ENCODE assay signal across 8 cellular contexts in the genomic region with DNA sequence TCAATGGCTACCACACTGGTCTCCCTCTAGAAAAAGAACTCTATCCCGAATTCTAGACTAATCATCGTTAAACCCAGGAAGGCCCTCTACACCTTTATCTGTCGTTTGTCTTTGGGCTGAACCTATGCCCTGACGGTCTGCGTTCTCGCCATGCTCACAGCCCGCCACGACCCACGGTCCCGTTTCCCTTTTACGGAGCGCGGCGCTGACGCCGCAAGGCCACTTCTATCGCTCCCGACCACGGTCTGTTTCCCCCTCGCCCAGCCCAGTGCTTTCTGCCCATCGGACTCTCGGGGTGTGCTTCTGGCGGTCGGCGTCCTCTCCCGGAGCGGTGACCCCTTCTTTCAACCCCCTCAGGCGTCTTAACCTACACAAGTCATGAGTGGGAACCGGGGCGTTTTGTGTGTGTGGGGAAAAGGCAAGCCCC. TPM values are rescaled to one million over a fixed set of nuclear protein-coding genes. Genes with fewer than 3 reads are reported as not detected.
DNase-seq lines count a peak whose midpoint lies in the region; ATAC-seq and TF ChIP-seq lines count a peak whose summit lies in the region.

No MANE protein-coding gene starts in this region.

- no peaks in the 10 kb centered on the region for H3K9me3 ChIP-seq in upper lobe of left lung

- H3K27ac ChIP-seq in upper lobe of left lung = peak overlapping the region; percentile 89 to 94 (median 92)

- TF ChIP-seq CTCF in AG04449 (IDR thresholded peaks at IDR 0.05; ENCODE audit: insufficient read depth, low read length, missing control alignments) (no peak), upper lobe of left lung (IDR thresholded peaks at IDR 0.05) (no peak)

- POLR2A ChIA-PET in AG04449 (lab: Yijun Ruan, JAX) = no interaction called here

- H3K4me3 ChIP-seq in AG04449 (ENCODE audit: low read depth, low read length) = peak overlapping the region; percentile 97
- H3K4me3 ChIP-seq in upper lobe of left lung = peak overlapping the region; percentile 52 to 99 (median 78)

- 0 to 1% methylated on average over 29 to 30 of the region's 30 CpGs for WGBS in upper lobe of left lung, 2 donors

- TF ChIP-seq POLR2A in upper lobe of left lung (IDR thresholded peaks at IDR 0.05) = no peak

- H3K27me3 ChIP-seq in upper lobe of left lung = no peaks in the 10 kb centered on the region

- CTCF ChIA-PET in AG04449 (lab: Yijun Ruan, JAX) = interaction anchor here (0.7 to 5.1 kb wide), 38 partner anchors 8 to 176 kb away, joined by 3 to 55 read pairs (median 6); partner anchors contain the start of genes CARNMT1, NMRK1, OSTF1 and TRPM6

- no peak for TF ChIP-seq EP300 in upper lobe of left lung (IDR thresholded peaks at IDR 0.05)

- ATAC-seq in GM19023 (IDR thresholded peaks at IDR 0.05; ENCODE audit: unreplicated experiment) = peak; percentile 40
- peak; percentile 42 for ATAC-seq in HG03175 (IDR thresholded peaks at IDR 0.05; ENCODE audit: unreplicated experiment)
- ATAC-seq in upper lobe of left lung (ENCODE audit: low FRiP score in 2 of 2) = peak in 1 of 2 donors; percentile 60

- H3K4me1 ChIP-seq in upper lobe of left lung = peaks cover 0 to 12% (median 5%) of the 10 kb centered on the region in 4 donors

- no peaks in the 10 kb centered on the region for H3K36me3 ChIP-seq in upper lobe of left lung

- DNase-seq in AG04449 (ENCODE audit: low read depth, low spot score) = no peak
- DNase-seq in RKO (ENCODE audit: low spot score) = peak; percentile 41
- DNase-seq in activated naive CD4-positive, alpha-beta T cell (lab: John Stamatoyannopoulos, UW) = peak in 3 of 4 experiments; percentile 16 to 30 (median 25)
- DNase-seq in germinal center (ENCODE audit: low spot score) = peak; percentile 26
- peak; percentile 19 for DNase-seq in occipital lobe (lab: John Stamatoyannopoulos, UW)
- DNase-seq in upper lobe of left lung = peak; percentile 59 to 90

RNA-seq across cellular contexts. Expression of gene C9orf40, which starts 1.0 kb away (rescaled TPM):
- total RNA-seq in occipital lobe = 15.0 TPM
- total RNA-seq in upper lobe of left lung = 1 to 10 TPM in 5 of 6 donors, under 1 TPM in 1; 1.00 to 6.2 (median 2.0) TPM
